ENCODE assay signal across 7 cellular contexts in the genomic region with DNA sequence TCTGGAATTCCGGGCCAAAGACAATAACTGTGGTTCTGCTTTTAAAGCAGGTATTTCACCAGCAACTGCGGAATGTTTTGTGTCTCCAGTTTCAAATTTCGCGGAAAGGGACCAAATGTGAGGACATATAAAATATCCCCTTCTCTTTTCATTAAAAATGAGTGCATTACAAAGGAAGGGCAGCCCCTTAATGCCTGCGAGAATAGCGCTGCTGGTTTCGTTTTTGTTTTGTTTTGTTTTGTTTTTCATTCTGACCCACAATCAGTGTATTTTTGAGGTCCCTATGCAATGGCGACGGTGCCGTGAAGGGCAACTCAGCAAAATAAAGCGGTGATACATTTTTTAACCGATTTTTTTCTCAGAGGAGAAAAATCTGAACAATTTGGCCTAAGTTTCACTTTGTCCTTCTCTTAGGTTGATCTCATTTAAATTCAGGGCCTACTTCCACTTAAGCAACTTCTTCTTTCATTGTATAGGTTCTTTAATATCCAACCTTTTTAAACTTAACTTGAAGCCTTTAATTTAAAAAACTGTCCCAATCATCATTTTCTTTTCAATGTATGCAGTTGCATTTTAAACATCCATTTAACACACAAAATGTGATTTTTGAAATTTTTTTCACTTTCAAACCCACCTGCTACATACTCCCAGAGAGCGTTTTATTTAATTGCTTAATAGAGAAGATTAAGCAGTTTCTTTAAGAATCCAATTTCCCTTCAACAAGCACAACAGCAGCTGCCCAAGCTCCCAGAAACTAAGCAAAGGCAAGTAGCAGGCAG. TPM values are rescaled to one million over a fixed set of nuclear protein-coding genes. Genes with fewer than 3 reads are reported as not detected.
A peak's percentile ranks its signal among the peaks of the same experiment; 100 is the strongest.
DNase-seq lines count a peak whose midpoint lies in the region; ATAC-seq and TF ChIP-seq lines count a peak whose summit lies in the region.

No MANE protein-coding gene starts in this region.

- H3K27me3 ChIP-seq in HUES64 (ENCODE audit: insufficient read depth, low read length) (peaks cover 8% of the 10 kb centered on the region; the same call in 1 of the 2 replicates), adipocyte (replicated peaks; ENCODE audit: control insufficient read depth, insufficient read depth, low read length) (no peaks in the 10 kb centered on the region), kidney epithelial cell (ENCODE audit: control insufficient read depth, insufficient read depth, low read length) (no peaks in the 10 kb centered on the region), testis (no peaks in the 10 kb centered on the region)

- H3K9ac ChIP-seq in HUES64 (ENCODE audit: low read depth, low read length) (peak overlapping the region; percentile 81), adipocyte (ENCODE audit: low read length) (peak overlapping the region; percentile 87)

- no peaks in the 10 kb centered on the region for H3K36me3 ChIP-seq in HUES64 (ENCODE audit: insufficient read depth, low read length)
- H3K36me3 ChIP-seq in adipocyte (ENCODE audit: control insufficient read depth, insufficient read depth, low read length, severe bottlenecking): no peaks in the 10 kb centered on the region
- H3K36me3 ChIP-seq in kidney epithelial cell (ENCODE audit: control insufficient read depth, insufficient read depth, low read length): no peaks in the 10 kb centered on the region
- H3K36me3 ChIP-seq in testis (ENCODE audit: low read depth, missing control alignments): no peaks in the 10 kb centered on the region

- ATAC-seq in GM21526 (IDR thresholded peaks at IDR 0.05; ENCODE audit: low FRiP score, unreplicated experiment): peak; percentile 28

- DNase-seq in GM13977 (ENCODE audit: low spot score) (peak; percentile 65), adipocyte (ENCODE audit: low read depth) (no peak), kidney epithelial cell (ENCODE audit: low read depth) (no peak), testis (peak; percentile 29), SW480 (ENCODE audit: low spot score) (no peak)

- WGBS in HUES64: 10% methylated on average over 13 of the region's 13 CpGs
- 4% methylated on average over 13 of the region's 13 CpGs for WGBS in testis, 2 donors

- TF ChIP-seq POLR2A in testis (IDR thresholded peaks at IDR 0.05): no peak

- H3K4me1 ChIP-seq in HUES64 (ENCODE audit: insufficient read depth, low read length) (peaks cover 22% of the 10 kb centered on the region), adipocyte (ENCODE audit: control insufficient read depth, insufficient read depth, low read length) (peaks cover 16% of the 10 kb centered on the region), testis (peaks cover 14% of the 10 kb centered on the region)

- H3K27ac ChIP-seq in HUES64 (ENCODE audit: low read depth, low read length) (peak overlapping the region; percentile 96; the same call in 1 of the 2 replicates), testis (peak overlapping the region; percentile 95 to 99)

- no peaks in the 10 kb centered on the region for H3K9me3 ChIP-seq in HUES64 (ENCODE audit: insufficient read depth, low read depth, low read length)
- no peaks in the 10 kb centered on the region for H3K9me3 ChIP-seq in adipocyte (ENCODE audit: control insufficient read depth, low read length)
- H3K9me3 ChIP-seq in testis: no peaks in the 10 kb centered on the region

- TF ChIP-seq CTCF in GM13977 (IDR thresholded peaks at IDR 0.05; ENCODE audit: extremely low read depth, insufficient read depth, missing control alignments) (no peak), kidney epithelial cell (IDR thresholded peaks at IDR 0.05; ENCODE audit: insufficient read depth, low read length, poor library complexity, severe bottlenecking) (no peak), testis (IDR thresholded peaks at IDR 0.05) (no peak)

- H3K4me3 ChIP-seq in HUES64 (ENCODE audit: low read length) (peak overlapping the region; percentile 78), adipocyte (ENCODE audit: low read length) (peak overlapping the region; percentile 98), kidney epithelial cell (ENCODE audit: low read depth, low read length) (peak overlapping the region; percentile 78), testis (peak overlapping the region; percentile 85 to 94)

- in situ Hi-C loops in GM13977 (cut with MboI; ENCODE audit: low pct_unique_long_range_greater_than_20kb, low sequenced_read_pairs, unreplicated experiment): no loop called here

- intact Hi-C loops in testis (cut with DNase I; ENCODE audit: low total_unique reads): loop anchor here (10.0 kb wide), 2 partner anchors 73 to 103 kb away; no protein-coding TSS in a partner anchor

RNA-seq across cellular contexts. Expression of a gene that starts 2.9 kb away (rescaled TPM):
- polyA plus RNA-seq in HUES64 (2013, experiment 1 of 2): 2.8 TPM
- polyA plus RNA-seq in HUES64 (2013, experiment 2 of 2): 2.8 TPM
- 24.6 and 26.6 TPM in 2 replicates for total RNA-seq in kidney epithelial cell
- total RNA-seq in testis: 10 to 100 TPM; 10.7 to 10.8 TPM
- polyA plus RNA-seq in testis (ENCODE audit: insufficient read depth, low read depth, low replicate concordance): 4.7 TPM

Comparison
In these comparisons a context has a peak if more than half of its experiments do, and no peak if none do; other contexts are left out.
1. DNase-seq: peak in GM13977 (single experiment) and testis (single experiment); none in adipocyte (single experiment), kidney epithelial cell (single experiment) and SW480 (single experiment).
2. Peak in every context shown above with its lines, with median percentiles within 50 percentile points of each other: H3K4me3 ChIP-seq.